ENCODE assay signal across 8 cellular contexts in genomic region chr10:124992462-124993344, GRCh38. TPM values are rescaled to one million over a fixed set of nuclear protein-coding genes. Genes with fewer than 3 reads are reported as not detected.
A peak's percentile ranks its signal among the peaks of the same experiment; 100 is the strongest.
DNase-seq lines count a peak whose midpoint lies in the region; ATAC-seq, FAIRE-seq and TF ChIP-seq lines count a peak whose summit lies in the region.

No MANE protein-coding gene starts in this region.

- ATAC-seq in HG03342 (IDR thresholded peaks at IDR 0.05; ENCODE audit: unreplicated experiment): peak; percentile 64
- peak; percentile 43 for ATAC-seq in effector memory CD8-positive, alpha-beta T cell (replicated peaks)

- no peaks in the 10 kb centered on the region for H3K27me3 Mint-ChIP-seq in effector memory CD8-positive, alpha-beta T cell
- H3K27me3 Mint-ChIP-seq in type B pancreatic cell: no peaks in the 10 kb centered on the region

- TF ChIP-seq CTCF in type B pancreatic cell (conservative IDR thresholded peaks at IDR 0.05): peak; percentile 81

- H3K4me1 Mint-ChIP-seq in effector memory CD8-positive, alpha-beta T cell (ENCODE audit: low read depth in 2 of 2): no peaks in the 10 kb centered on the region
- H3K4me1 Mint-ChIP-seq in type B pancreatic cell (ENCODE audit: unreplicated experiment): no peaks in the 10 kb centered on the region

- H3K36me3 Mint-ChIP-seq in effector memory CD8-positive, alpha-beta T cell (ENCODE audit: insufficient read depth): peaks cover 20% of the 10 kb centered on the region
- H3K36me3 Mint-ChIP-seq in type B pancreatic cell: peaks cover 49% of the 10 kb centered on the region

- no peak overlapping the region for H3K27ac Mint-ChIP-seq in effector memory CD8-positive, alpha-beta T cell
- H3K27ac Mint-ChIP-seq in type B pancreatic cell: peak overlapping the region; percentile 62

- no peak overlapping the region for H3K4me3 Mint-ChIP-seq in effector memory CD8-positive, alpha-beta T cell
- H3K4me3 Mint-ChIP-seq in type B pancreatic cell: no peak overlapping the region

- H3K9me3 Mint-ChIP-seq in effector memory CD8-positive, alpha-beta T cell: no peaks in the 10 kb centered on the region
- no peaks in the 10 kb centered on the region for H3K9me3 Mint-ChIP-seq in type B pancreatic cell

- DNase-seq in stimulated activated CD4-positive, alpha-beta T cell treated with anti-CD3 and anti-CD28 coated beads, Interleukin-12 subunit alpha, Interleukin-12 subunit beta, amount 100 ng/mL, for 48 hours (ENCODE audit: low read depth in 2 of 3, low spot score in 1 of 3): peak in 2 of 3 donors; percentile 11 to 34
- DNase-seq in stimulated activated CD4-positive, alpha-beta T cell treated with anti-CD3 and anti-CD28 coated beads, Interleukin-1b, Interleukin-23, amount 100 ng/mL, for 48 hours: no peak
- peak; percentile 39 for DNase-seq in RCC 7860 (ENCODE audit: low spot score)
- peak in 2 of 3 experiments; percentile 18 to 27 for DNase-seq in effector memory CD8-positive, alpha-beta T cell
- DNase-seq in medulla oblongata (ENCODE audit: extremely low spot score): peak; percentile 91
- peak; percentile 67 for DNase-seq in type B pancreatic cell (ENCODE audit: extremely low spot score, unreplicated experiment)
- no peak for DNase-seq in frontal cortex (ENCODE audit: low spot score in 2 of 2)

- FAIRE-seq in RCC 7860 (lab: Jason Lieb, UNC) (no peak), frontal cortex (lab: Jason Lieb, UNC) (no peak)

RNA-seq across cellular contexts. Expression of gene ZRANB1, which starts 50.8 kb away (rescaled TPM):
- 18.8 and 24.5 TPM in 2 replicates for total RNA-seq in type B pancreatic cell (ENCODE audit: low replicate concordance)
- total RNA-seq in frontal cortex: 84.8 TPM

Comparison
In these comparisons a context has a peak if more than half of its experiments do, and no peak if none do; other contexts are left out.
1. DNase-seq: peak in stimulated activated CD4-positive, alpha-beta T cell treated with anti-CD3 and anti-CD28 coated beads, Interleukin-12 subunit alpha, Interleukin-12 subunit beta, amount 100 ng/mL, for 48 hours (2 of 3), RCC 7860 (single experiment), effector memory CD8-positive, alpha-beta T cell (2 of 3), medulla oblongata (single experiment) and type B pancreatic cell (single experiment); none in stimulated activated CD4-positive, alpha-beta T cell treated with anti-CD3 and anti-CD28 coated beads, Interleukin-1b, Interleukin-23, amount 100 ng/mL, for 48 hours (single experiment) and frontal cortex (0 of 2).